In the genomic region with DNA sequence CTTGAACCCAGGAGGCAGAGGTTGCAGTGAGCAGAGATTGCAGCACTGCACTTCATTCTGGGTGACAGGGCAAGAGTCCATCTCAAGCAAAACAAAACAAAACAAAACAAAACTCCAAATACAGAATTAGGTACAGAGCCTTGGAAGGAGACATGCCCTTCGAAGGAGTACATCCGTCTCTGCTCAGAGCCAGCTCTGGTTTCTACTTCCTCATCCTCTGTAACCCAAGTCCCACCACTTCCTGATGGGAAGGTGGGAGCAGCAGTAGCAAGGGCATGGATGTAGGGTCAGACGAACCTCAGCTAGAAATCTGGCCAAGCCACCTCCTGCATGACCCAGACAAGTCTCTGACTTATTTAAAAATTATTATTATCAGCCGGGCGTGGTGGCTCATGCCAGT, we compare ENCODE assay signal across 21 cellular contexts.
"Had no signal": no experiment of that assay in that cellular context is flagged by ENCODE, and none has a peak within 500 bp of the region (broad histone marks: within the 10 kb centered on the region; RNA-seq: fewer than 3 reads in every experiment).

No MANE protein-coding gene starts in this region.

- H3K9ac ChIP-seq: neural progenitor cell had no signal

- H3K4me1 ChIP-seq: breast epithelium, left ventricle myocardium inferior, neural progenitor cell, testis, vagina had no signal

- H3K36me3 ChIP-seq: breast epithelium, left ventricle myocardium inferior, neural progenitor cell, vagina had no signal

- H3K9me3 ChIP-seq: breast epithelium, left ventricle myocardium inferior, testis, vagina had no signal

- H3K27ac ChIP-seq: breast epithelium, left ventricle myocardium inferior, neural progenitor cell, testis, vagina had no signal

- DNase-seq: activated B cell treated with CpG ODN at 0.5 μM for 24 hours; activated CD4-positive, alpha-beta T cell treated with anti-CD3 and anti-CD28 coated beads for 36 hours; activated CD4-positive, alpha-beta T cell treated with anti-CD3 and anti-CD28 coated beads, Interleukin-2, amount 50 U/mL, for 48 hours; activated naive CD4-positive, alpha-beta T cell treated with Interleukin-2 at 50 U/mL for 16 hours; activated naive CD8-positive, alpha-beta T cell treated with anti-CD3 and anti-CD28 coated beads, Interleukin-2, amount 10 ng/mL, durations not matched to agents 7 days and 5 days; activated T-cell treated with anti-CD3 and anti-CD28 coated beads, Interleukin-2, amount 50 U/mL, for 48 hours; amniotic stem cell; effector memory CD4-positive, alpha-beta T cell; foreskin melanocyte; left ventricle myocardium inferior; naive thymus-derived CD8-positive, alpha-beta T cell; retina; stimulated activated CD4-positive, alpha-beta T cell treated with anti-CD3 and anti-CD28 coated beads, Interleukin-4, amount 100 ng/mL, for 1 hour; stimulated activated naive CD4-positive, alpha-beta T cell; testis; trophoblast cell had no signal

- FAIRE-seq: colon, TTC549 had no signal

- H3K27me3 ChIP-seq: breast epithelium, neural progenitor cell, testis, vagina had no signal

- H3K4me3 ChIP-seq: breast epithelium, left ventricle myocardium inferior, neural progenitor cell, testis, vagina had no signal

- H3K4me2 ChIP-seq: neural progenitor cell had no signal
